8 cellular contexts compared by ENCODE assay signal in genomic region chr3:45210308-45211038, GRCh38. TPM values are rescaled to one million over a fixed set of nuclear protein-coding genes. Genes with fewer than 3 reads are reported as not detected.
A peak's percentile ranks its signal among the peaks of the same experiment; 100 is the strongest.
DNase-seq lines count a peak whose midpoint lies in the region; ATAC-seq, FAIRE-seq and TF ChIP-seq lines count a peak whose summit lies in the region.

No MANE protein-coding gene starts in this region.

- H3K4me2 ChIP-seq in SK-N-SH, result no peak overlapping the region

- intact Hi-C loops in head of caudate nucleus (cut with DNase I) (loop anchor here (5.0 kb wide), 1 partner anchor 168 kb away; no protein-coding TSS in a partner anchor), psoas muscle (cut with DNase I) (loop anchor here (1.0 to 2.0 kb wide), 2 partner anchors 169 to 174 kb away; no protein-coding TSS in a partner anchor)

- peaks cover 0 to 22% (median 8%) of the 10 kb centered on the region in 4 donors for H3K4me1 Mint-ChIP-seq in CD4-positive, CD25-positive, alpha-beta regulatory T cell

- H3K9me3 ChIP-seq in CD4-positive, CD25-positive, alpha-beta regulatory T cell (ENCODE audit: control insufficient read depth in 2 of 2, low read length in 2 of 2), result no peaks in the 10 kb centered on the region
- H3K9me3 ChIP-seq in SK-N-SH (no peaks in the 10 kb centered on the region), psoas muscle (no peaks in the 10 kb centered on the region)

- H3K27me3 Mint-ChIP-seq in CD4-positive, CD25-positive, alpha-beta regulatory T cell, result peaks cover 39% of the 10 kb centered on the region

- no peak overlapping the region for H3K9ac ChIP-seq in SK-N-SH

- TF ChIP-seq CTCF in SK-N-SH (IDR thresholded peaks at IDR 0.05) (peak; percentile 89), psoas muscle (IDR thresholded peaks at IDR 0.05) (peak; percentile 74)

- no peak overlapping the region for H3K27ac ChIP-seq in CD4-positive, CD25-positive, alpha-beta regulatory T cell (ENCODE audit: insufficient read depth, low read length, poor library complexity, severe bottlenecking)
- H3K27ac ChIP-seq in SK-N-SH (ENCODE audit: low read depth in 2 of 2, low read length in 1 of 2), result no peak overlapping the region
- no peak overlapping the region for H3K27ac ChIP-seq in psoas muscle

- CTCF ChIA-PET in SK-N-SH (lab: Yijun Ruan, JAX), result interaction anchor here (0.5 to 26.9 kb wide), 47 partner anchors 9 to 456 kb away, joined by 3 to 631 read pairs (median 4); partner anchors contain the start of genes CDCP1 and TMEM158

- peak; percentile 68 to 86 (median 75) for DNase-seq in CD4-positive, CD25-positive, alpha-beta regulatory T cell
- peak; percentile 75 for DNase-seq in SK-N-SH
- DNase-seq in activated naive CD4-positive, alpha-beta T cell treated with Interleukin-2 at 50 U/mL for 16 hours, result peak; percentile 82
- peak; percentile 33 to 87 (median 72) for DNase-seq in head of caudate nucleus
- peak; percentile 86 to 93 for DNase-seq in psoas muscle
- peak; percentile 81 for DNase-seq in urothelium cell line (ENCODE audit: low spot score)
- DNase-seq in OCI-M2 (lab: John Stamatoyannopoulos, UW; ENCODE audit: unreplicated experiment), result no peak

- no peaks in the 10 kb centered on the region for H3K9me3 Mint-ChIP-seq in CD4-positive, CD25-positive, alpha-beta regulatory T cell

- no peak; a peak in 1 of 4 replicates for TF ChIP-seq EP300 in SK-N-SH (IDR thresholded peaks at IDR 0.05; ENCODE audit: borderline replicate concordance in 1 of 2, low read depth in 1 of 2, low read length in 1 of 2)

- no peak overlapping the region for H3K4me3 ChIP-seq in CD4-positive, CD25-positive, alpha-beta regulatory T cell (ENCODE audit: low read depth, low read length)
- H3K4me3 ChIP-seq in SK-N-SH (ENCODE audit: low read depth in 2 of 2, low read length in 1 of 2) (no peak overlapping the region; a peak in 1 of 4 replicates), psoas muscle (no peak overlapping the region)

- FAIRE-seq in urothelium cell line (lab: Jason Lieb, UNC), result peak; percentile 77

- H3K27me3 ChIP-seq in CD4-positive, CD25-positive, alpha-beta regulatory T cell (ENCODE audit: control insufficient read depth, insufficient read depth, low read length), result no peaks in the 10 kb centered on the region
- H3K27me3 ChIP-seq in SK-N-SH (ENCODE audit: insufficient read depth) (no peaks in the 10 kb centered on the region), psoas muscle (ENCODE audit: insufficient read depth in 3 of 3, low read length in 2 of 3) (no peaks in the 10 kb centered on the region)

- H3K79me2 ChIP-seq in SK-N-SH (ENCODE audit: insufficient read depth), result no peaks in the 10 kb centered on the region

- no peak overlapping the region; the same call in 1 of the 2 replicates for H2AFZ ChIP-seq in SK-N-SH (ENCODE audit: low read depth)

- peak overlapping the region in 1 of 3 donors; percentile 45 for H3K27ac Mint-ChIP-seq in CD4-positive, CD25-positive, alpha-beta regulatory T cell

- no peaks in the 10 kb centered on the region for H3K36me3 ChIP-seq in CD4-positive, CD25-positive, alpha-beta regulatory T cell (ENCODE audit: control insufficient read depth, insufficient read depth, low read length)
- H3K36me3 ChIP-seq in SK-N-SH (replicated peaks in 1 of 2; ENCODE audit: control insufficient read depth in 1 of 2, insufficient read depth in 2 of 2, low read length in 1 of 2) (no peaks in the 10 kb centered on the region), psoas muscle (ENCODE audit: insufficient read depth in 1 of 2, low read depth in 1 of 2) (no peaks in the 10 kb centered on the region)

- POLR2A ChIA-PET in SK-N-SH (lab: Yijun Ruan, JAX), result no interaction called here

- H3K9me2 ChIP-seq in SK-N-SH, result no peaks in the 10 kb centered on the region

- 49% methylated on average over 8 of the region's 14 CpGs for WGBS in SK-N-SH (ENCODE audit: low lambda C conversion rate)
- WGBS in psoas muscle, 3 donors, result 13 to 24% (median 19%) methylated on average over 14 of the region's 14 CpGs

- TF ChIP-seq RAD21 in SK-N-SH (IDR thresholded peaks at IDR 0.05; ENCODE audit: low read length), result peak; percentile 81

- no peaks in the 10 kb centered on the region for H3K36me3 Mint-ChIP-seq in CD4-positive, CD25-positive, alpha-beta regulatory T cell

- no peaks in the 10 kb centered on the region for H3F3A ChIP-seq in SK-N-SH (replicated peaks; ENCODE audit: insufficient read depth)

- H4K20me1 ChIP-seq in SK-N-SH (ENCODE audit: insufficient read depth), result no peaks in the 10 kb centered on the region

- peak overlapping the region in 1 of 4 donors; percentile 36 for H3K4me3 Mint-ChIP-seq in CD4-positive, CD25-positive, alpha-beta regulatory T cell

- peak; percentile 86 to 90 for ATAC-seq in CD4-positive, CD25-positive, alpha-beta regulatory T cell (ENCODE audit: low read depth in 2 of 2)
- peak; percentile 54 for ATAC-seq in HG03432 (IDR thresholded peaks at IDR 0.05; ENCODE audit: unreplicated experiment)
- ATAC-seq in psoas muscle, result peak; percentile 98 to 100 (median 99)

- peaks cover 15% of the 10 kb centered on the region for H3K4me1 ChIP-seq in CD4-positive, CD25-positive, alpha-beta regulatory T cell (ENCODE audit: control insufficient read depth, insufficient read depth, low read length, poor library complexity, severe bottlenecking)
- H3K4me1 ChIP-seq in SK-N-SH (ENCODE audit: control insufficient read depth in 1 of 2, insufficient read depth in 2 of 2, low read depth in 1 of 2, low read length in 1 of 2), result peaks cover 0 to 9% of the 10 kb centered on the region in 2 experiments; a peak in 1 of 4 replicates
- peaks cover 7% of the 10 kb centered on the region for H3K4me1 ChIP-seq in psoas muscle

TF ChIP-seq in SK-N-SH, 30 proteins besides CTCF, POLR2A, EP300 and RAD21 (continues in another document):
- TF ChIP-seq USF2 (IDR thresholded peaks at IDR 0.05; ENCODE audit: borderline replicate concordance, low read depth, low read length) (no peak), RXRA (IDR thresholded peaks at IDR 0.05; ENCODE audit: borderline replicate concordance, low read depth) (0 out of 2 replicates have a peak, but pooled peaks have one; percentile 8), FOSL2 (IDR thresholded peaks at IDR 0.05; ENCODE audit: borderline replicate concordance, low read depth) (no peak), GABPA (IDR thresholded peaks at IDR 0.05; ENCODE audit: low read depth) (no peak), FOXM1 (IDR thresholded peaks at IDR 0.05; ENCODE audit: low read depth) (no peak), TCF12 (IDR thresholded peaks at IDR 0.05) (peak; percentile 34; the same call in 1 of the 2 replicates), TEAD4 (IDR thresholded peaks at IDR 0.05; ENCODE audit: borderline replicate concordance, insufficient read depth) (no peak), YY1 (IDR thresholded peaks at IDR 0.05; ENCODE audit: low read depth) (no peak; the same call in 1 of the 2 replicates), SMC3 (IDR thresholded peaks at IDR 0.05; ENCODE audit: low read depth, low read length) (peak; percentile 95)
- TF ChIP-seq, protein P1, sequence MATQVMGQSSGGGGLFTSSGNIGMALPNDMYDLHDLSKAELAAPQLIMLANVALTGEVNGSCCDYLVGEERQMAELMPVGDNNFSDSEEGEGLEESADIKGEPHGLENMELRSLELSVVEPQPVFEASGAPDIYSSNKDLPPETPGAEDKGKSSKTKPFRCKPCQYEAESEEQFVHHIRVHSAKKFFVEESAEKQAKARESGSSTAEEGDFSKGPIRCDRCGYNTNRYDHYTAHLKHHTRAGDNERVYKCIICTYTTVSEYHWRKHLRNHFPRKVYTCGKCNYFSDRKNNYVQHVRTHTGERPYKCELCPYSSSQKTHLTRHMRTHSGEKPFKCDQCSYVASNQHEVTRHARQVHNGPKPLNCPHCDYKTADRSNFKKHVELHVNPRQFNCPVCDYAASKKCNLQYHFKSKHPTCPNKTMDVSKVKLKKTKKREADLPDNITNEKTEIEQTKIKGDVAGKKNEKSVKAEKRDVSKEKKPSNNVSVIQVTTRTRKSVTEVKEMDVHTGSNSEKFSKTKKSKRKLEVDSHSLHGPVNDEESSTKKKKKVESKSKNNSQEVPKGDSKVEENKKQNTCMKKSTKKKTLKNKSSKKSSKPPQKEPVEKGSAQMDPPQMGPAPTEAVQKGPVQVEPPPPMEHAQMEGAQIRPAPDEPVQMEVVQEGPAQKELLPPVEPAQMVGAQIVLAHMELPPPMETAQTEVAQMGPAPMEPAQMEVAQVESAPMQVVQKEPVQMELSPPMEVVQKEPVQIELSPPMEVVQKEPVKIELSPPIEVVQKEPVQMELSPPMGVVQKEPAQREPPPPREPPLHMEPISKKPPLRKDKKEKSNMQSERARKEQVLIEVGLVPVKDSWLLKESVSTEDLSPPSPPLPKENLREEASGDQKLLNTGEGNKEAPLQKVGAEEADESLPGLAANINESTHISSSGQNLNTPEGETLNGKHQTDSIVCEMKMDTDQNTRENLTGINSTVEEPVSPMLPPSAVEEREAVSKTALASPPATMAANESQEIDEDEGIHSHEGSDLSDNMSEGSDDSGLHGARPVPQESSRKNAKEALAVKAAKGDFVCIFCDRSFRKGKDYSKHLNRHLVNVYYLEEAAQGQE (IDR thresholded peaks at IDR 0.05; ENCODE audit: low read depth, low read length), result 0 out of 2 replicates have a peak, but pooled peaks have one; percentile 21
- TF ChIP-seq, protein P2, sequence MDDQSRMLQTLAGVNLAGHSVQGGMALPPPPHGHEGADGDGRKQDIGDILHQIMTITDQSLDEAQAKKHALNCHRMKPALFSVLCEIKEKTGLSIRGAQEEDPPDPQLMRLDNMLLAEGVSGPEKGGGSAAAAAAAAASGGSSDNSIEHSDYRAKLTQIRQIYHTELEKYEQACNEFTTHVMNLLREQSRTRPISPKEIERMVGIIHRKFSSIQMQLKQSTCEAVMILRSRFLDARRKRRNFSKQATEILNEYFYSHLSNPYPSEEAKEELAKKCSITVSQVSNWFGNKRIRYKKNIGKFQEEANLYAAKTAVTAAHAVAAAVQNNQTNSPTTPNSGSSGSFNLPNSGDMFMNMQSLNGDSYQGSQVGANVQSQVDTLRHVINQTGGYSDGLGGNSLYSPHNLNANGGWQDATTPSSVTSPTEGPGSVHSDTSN (IDR thresholded peaks at IDR 0.05), result no peak

RNA-seq across cellular contexts. Expression of gene TMEM158, which starts 15.6 kb away (rescaled TPM):
- 0.57 TPM for total RNA-seq in CD4-positive, CD25-positive, alpha-beta regulatory T cell
- not detected for polyA plus RNA-seq in CD4-positive, CD25-positive, alpha-beta regulatory T cell
- 38.0 and 76.4 TPM in 2 replicates for polyA plus RNA-seq in SK-N-SH (2012; rRNA removed)
- 51.3 and 71.5 TPM in 2 replicates for polyA plus RNA-seq in SK-N-SH (2012; cell fraction: cytosol; rRNA removed)
- 36.4 and 50.9 TPM in 2 replicates for polyA plus RNA-seq in SK-N-SH (2012; cell fraction: nucleus; rRNA removed)
- 1 to 10 TPM; 1.4 to 6.5 (median 1.5) TPM for total RNA-seq in psoas muscle
- 10 to 100 TPM in 1 of 3 donors, 1 to 10 TPM in 1, under 1 TPM in 1; 0.48 to 15.7 (median 2.4) TPM for polyA plus RNA-seq in psoas muscle
